ENCODE assay signal across 23 cellular contexts in genomic region chr9:17859228-17859627, GRCh38.
DNase-seq lines count a peak whose midpoint lies in the region; ATAC-seq, FAIRE-seq and TF ChIP-seq lines count a peak whose summit lies in the region.
"Had no signal": no experiment of that assay in that cellular context is flagged by ENCODE, and none has a peak within 500 bp of the region (broad histone marks: within the 10 kb centered on the region; RNA-seq: fewer than 3 reads in every experiment).

No MANE protein-coding gene starts in this region.

- H3K4me1 ChIP-seq in HEK293 (ENCODE audit: control insufficient read depth, insufficient read depth, low read length) (peaks cover 3% of the 10 kb centered on the region; the same call in 1 of the 2 replicates), body of pancreas (no peaks in the 10 kb centered on the region)
- H3K4me1 ChIP-seq: BE2C had no signal

- TF ChIP-seq POLR2A in body of pancreas (IDR thresholded peaks at IDR 0.05) = no peak

- peaks cover 13% of the 10 kb centered on the region for H3K9me3 Mint-ChIP-seq in MCF 10A (ENCODE audit: unreplicated experiment)

- H3K27me3 Mint-ChIP-seq in MCF 10A (ENCODE audit: insufficient read depth, unreplicated experiment) = peaks cover 33% of the 10 kb centered on the region
- H3K27me3 Mint-ChIP-seq: CD4-positive, alpha-beta memory T cell; CD4-positive, CD25-positive, alpha-beta regulatory T cell; CD8-positive, alpha-beta memory T cell had no signal

- H3K27ac ChIP-seq in HEK293 (ENCODE audit: extremely low read depth, low read depth, low read length) (no peak overlapping the region), body of pancreas (no peak overlapping the region)
- H3K27ac ChIP-seq: BLaER1 had no signal

- no peak for FAIRE-seq in D721Med (lab: Jason Lieb, UNC)
- FAIRE-seq: A204.1, G401.6, GM12891 had no signal

- no peaks in the 10 kb centered on the region for H3K27me3 ChIP-seq in body of pancreas
- H3K27me3 ChIP-seq: BE2C, BLaER1 had no signal

- intact Hi-C loops in body of pancreas (cut with DNase I) (no loop called here), MCF 10A (cut with micrococcal nuclease) (no loop called here)

- no peaks in the 10 kb centered on the region for H3K36me3 Mint-ChIP-seq in MCF 10A (ENCODE audit: insufficient read depth, unreplicated experiment)
- H3K36me3 Mint-ChIP-seq: CD14-positive monocyte; CD4-positive, alpha-beta memory T cell; CD4-positive, CD25-positive, alpha-beta regulatory T cell; CD8-positive, alpha-beta memory T cell had no signal

- H3K4me3 ChIP-seq in HEK293 (ENCODE audit: low read depth, low read length) (no peak overlapping the region), body of pancreas (no peak overlapping the region)
- H3K4me3 ChIP-seq: BLaER1 had no signal

- no TSS peak for BruUV-seq in MCF 10A (replicated peaks; lab: Mats Ljungman, UMichigan)

- TF ChIP-seq CTCF in HEK293 (tag by site-specific recombination; IDR thresholded peaks at IDR 0.05) (no peak), body of pancreas (IDR thresholded peaks at IDR 0.05) (no peak), D721Med (IDR thresholded peaks at IDR 0.05; ENCODE audit: insufficient read depth, missing control alignments) (no peak), MCF 10A (IDR thresholded peaks at IDR 0.05; ENCODE audit: unreplicated experiment) (no peak)

- H3K9me3 ChIP-seq in HEK293 (ENCODE audit: control insufficient read depth, insufficient read depth, low read depth, low read length) (no peaks in the 10 kb centered on the region), body of pancreas (no peaks in the 10 kb centered on the region)
- H3K9me3 ChIP-seq: BE2C, BLaER1 had no signal

- DNase-seq in ELF-1 (ENCODE audit: low read depth, low spot score) (peak; percentile 1), body of pancreas (peak in 1 of 4 donors; percentile 6), D721Med (ENCODE audit: insufficient read length, low spot score) (no peak), MCF 10A (ENCODE audit: unreplicated experiment) (no peak), NCI-H2227 treated with DMSO at 0.1 percent for 48 hours (lab: John Stamatoyannopoulos, UW) (no peak)
- DNase-seq: 8988T; ACHN; BE2C; C1 segment of cervical spinal cord; CD4-positive, alpha-beta memory T cell; CD4-positive, CD25-positive, alpha-beta regulatory T cell; CD8-positive, alpha-beta memory T cell; COR-L47; DMS79 treated with DMSO at 0.1 percent for 48 hours; EL; GF-D8 had no signal

- 12 to 18% methylated on average over 3 of the region's 3 CpGs for WGBS in body of pancreas, 2 donors

- H3K4me1 Mint-ChIP-seq in MCF 10A (ENCODE audit: insufficient read depth, unreplicated experiment) = no peaks in the 10 kb centered on the region
- H3K4me1 Mint-ChIP-seq: CD14-positive monocyte; CD4-positive, alpha-beta memory T cell; CD4-positive, CD25-positive, alpha-beta regulatory T cell; CD8-positive, alpha-beta memory T cell had no signal

- H3K4me3 Mint-ChIP-seq in MCF 10A (ENCODE audit: unreplicated experiment) = no peak overlapping the region
- H3K4me3 Mint-ChIP-seq: CD14-positive monocyte; CD4-positive, alpha-beta memory T cell; CD4-positive, CD25-positive, alpha-beta regulatory T cell; CD8-positive, alpha-beta memory T cell had no signal

- POLR2A ChIA-PET in HEK293 (lab: Yijun Ruan, JAX) (interaction anchor here (0.6 kb wide), 1 partner anchor 86 kb away, joined by 5 read pairs; no protein-coding TSS in a partner anchor), MCF 10A (lab: Yijun Ruan, JAX) (no interaction called here)

- CTCF ChIA-PET in HEK293 (lab: Yijun Ruan, JAX) (interaction anchor here (0.7 to 0.9 kb wide), 2 partner anchors 49 to 200 kb away, joined by 3 read pairs; no protein-coding TSS in a partner anchor), MCF 10A (lab: Yijun Ruan, JAX) (no interaction called here)

- H3K27ac Mint-ChIP-seq in MCF 10A (ENCODE audit: low read depth, unreplicated experiment) = no peak overlapping the region
- H3K27ac Mint-ChIP-seq: CD4-positive, CD25-positive, alpha-beta regulatory T cell; CD8-positive, alpha-beta memory T cell had no signal

- H3K36me3 ChIP-seq in HEK293 (ENCODE audit: control insufficient read depth in 2 of 2, insufficient read depth in 1 of 2, low read length in 2 of 2) (no peaks in the 10 kb centered on the region), body of pancreas (replicated peaks in 1 of 2; ENCODE audit: insufficient read depth in 1 of 2, low read depth in 2 of 2) (no peaks in the 10 kb centered on the region)
- H3K36me3 ChIP-seq: BE2C, BLaER1 had no signal

- ATAC-seq in body of pancreas (peak; percentile 27), GM18511 (IDR thresholded peaks at IDR 0.05; ENCODE audit: unreplicated experiment) (no peak)

TF ChIP-seq in HEK293, 187 proteins besides CTCF, POLR2A, EP300 and RAD21:
- TF ChIP-seq, protein P1, sequence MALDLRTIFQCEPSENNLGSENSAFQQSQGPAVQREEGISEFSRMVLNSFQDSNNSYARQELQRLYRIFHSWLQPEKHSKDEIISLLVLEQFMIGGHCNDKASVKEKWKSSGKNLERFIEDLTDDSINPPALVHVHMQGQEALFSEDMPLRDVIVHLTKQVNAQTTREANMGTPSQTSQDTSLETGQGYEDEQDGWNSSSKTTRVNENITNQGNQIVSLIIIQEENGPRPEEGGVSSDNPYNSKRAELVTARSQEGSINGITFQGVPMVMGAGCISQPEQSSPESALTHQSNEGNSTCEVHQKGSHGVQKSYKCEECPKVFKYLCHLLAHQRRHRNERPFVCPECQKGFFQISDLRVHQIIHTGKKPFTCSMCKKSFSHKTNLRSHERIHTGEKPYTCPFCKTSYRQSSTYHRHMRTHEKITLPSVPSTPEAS (tag by site-specific recombination; IDR thresholded peaks at IDR 0.05) = no peak
- TF ChIP-seq MZF1 (tag by site-specific recombination; IDR thresholded peaks at IDR 0.05; ENCODE audit: borderline replicate concordance) = no peak
- TF ChIP-seq ZNF670 (tag by site-specific recombination; IDR thresholded peaks at IDR 0.05; ENCODE audit: low read depth) = no peak
- TF ChIP-seq ZFHX2 (tag by site-specific recombination; conservative IDR thresholded peaks at IDR 0.05) = peak; percentile 34
- no peak for TF ChIP-seq SP7 (tag by site-specific recombination; IDR thresholded peaks at IDR 0.05)
- TF ChIP-seq SCRT1 (tag by site-specific recombination; IDR thresholded peaks at IDR 0.05; ENCODE audit: borderline replicate concordance) = no peak
- TF ChIP-seq GLI4 (tag by site-specific recombination; IDR thresholded peaks at IDR 0.05) = no peak
- TF ChIP-seq ZNF843 (tag by site-specific recombination; IDR thresholded peaks at IDR 0.05) = no peak
- TF ChIP-seq, protein P2, sequence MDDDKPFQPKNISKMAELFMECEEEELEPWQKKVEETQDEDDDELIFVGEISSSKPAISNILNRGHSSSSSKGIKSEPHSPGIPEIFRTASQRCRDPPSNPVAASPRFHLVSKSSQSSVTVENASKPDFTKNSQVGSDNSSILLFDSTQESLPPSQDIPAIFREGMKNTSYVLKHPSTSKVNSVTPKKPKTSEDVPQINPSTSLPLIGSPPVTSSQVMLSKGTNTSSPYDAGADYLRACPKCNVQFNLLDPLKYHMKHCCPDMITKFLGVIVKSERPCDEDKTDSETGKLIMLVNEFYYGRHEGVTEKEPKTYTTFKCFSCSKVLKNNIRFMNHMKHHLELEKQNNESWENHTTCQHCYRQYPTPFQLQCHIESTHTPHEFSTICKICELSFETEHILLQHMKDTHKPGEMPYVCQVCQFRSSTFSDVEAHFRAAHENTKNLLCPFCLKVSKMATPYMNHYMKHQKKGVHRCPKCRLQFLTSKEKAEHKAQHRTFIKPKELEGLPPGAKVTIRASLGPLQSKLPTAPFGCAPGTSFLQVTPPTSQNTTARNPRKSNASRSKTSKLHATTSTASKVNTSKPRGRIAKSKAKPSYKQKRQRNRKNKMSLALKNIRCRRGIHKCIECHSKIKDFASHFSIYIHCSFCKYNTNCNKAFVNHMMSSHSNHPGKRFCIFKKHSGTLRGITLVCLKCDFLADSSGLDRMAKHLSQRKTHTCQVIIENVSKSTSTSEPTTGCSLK (tag by site-specific recombination; IDR thresholded peaks at IDR 0.05) = no peak
- TF ChIP-seq ZNF626 (tag by site-specific recombination; IDR thresholded peaks at IDR 0.05) = no peak
- peak; percentile 32; the same call in 1 of the 2 replicates for TF ChIP-seq EGR2 (tag by site-specific recombination; IDR thresholded peaks at IDR 0.05; ENCODE audit: low read depth)
- TF ChIP-seq KLF7 (tag by site-specific recombination; IDR thresholded peaks at IDR 0.05; ENCODE audit: borderline replicate concordance) = no peak
- TF ChIP-seq ZNF239 (tag by site-specific recombination; IDR thresholded peaks at IDR 0.05) = no peak
